In genomic region chr4:1910643-1911042, GRCh38 we compare ENCODE assay signal across 7 cellular contexts. TPM values are rescaled to one million over a fixed set of nuclear protein-coding genes. Genes with fewer than 3 reads are reported as not detected.
A peak's percentile ranks its signal among the peaks of the same experiment; 100 is the strongest.
DNase-seq lines count a peak whose midpoint lies in the region; ATAC-seq and TF ChIP-seq lines count a peak whose summit lies in the region.

No MANE protein-coding gene starts in this region.

- peaks cover 28% of the 10 kb centered on the region for H3F3A ChIP-seq in SK-N-SH (replicated peaks; ENCODE audit: insufficient read depth)

- H3K9ac ChIP-seq in SK-N-SH = no peak overlapping the region

- DNase-seq in D341Med (ENCODE audit: low spot score) (peak; percentile 77), HEK293T (ENCODE audit: extremely low spot score) (peak; percentile 70), SK-N-SH (peak; percentile 61), fibroblast of gingiva (ENCODE audit: low read depth) (peak; percentile 71), progenitor cell of endocrine pancreas (ENCODE audit: low spot score, unreplicated experiment) (peak; percentile 27), NCI-H345 treated with DMSO at 0.1 percent for 48 hours (lab: John Stamatoyannopoulos, UW; ENCODE audit: unreplicated experiment) (no peak)

- no peaks in the 10 kb centered on the region for H3K27me3 Mint-ChIP-seq in progenitor cell of endocrine pancreas

- no peak overlapping the region for H3K4me2 ChIP-seq in SK-N-SH

- H4K20me1 ChIP-seq in SK-N-SH (ENCODE audit: insufficient read depth) = peaks cover 78% of the 10 kb centered on the region

- no peak overlapping the region for H3K4me3 Mint-ChIP-seq in progenitor cell of endocrine pancreas (ENCODE audit: low read depth)

- no peaks in the 10 kb centered on the region for H3K27me3 ChIP-seq in SK-N-SH (ENCODE audit: insufficient read depth)

- peak overlapping the region in 1 of 2 experiments; percentile 10; a peak in 1 of 4 replicates for H3K27ac ChIP-seq in SK-N-SH (ENCODE audit: low read depth in 2 of 2, low read length in 1 of 2)

- no peak overlapping the region for H2AFZ ChIP-seq in SK-N-SH (ENCODE audit: low read depth)

- no peak for TF ChIP-seq EP300 in SK-N-SH (IDR thresholded peaks at IDR 0.05; ENCODE audit: borderline replicate concordance in 1 of 2, low read depth in 1 of 2, low read length in 1 of 2)

- H3K79me2 ChIP-seq in SK-N-SH (ENCODE audit: insufficient read depth) = peaks cover 100% of the 10 kb centered on the region

- H3K9me2 ChIP-seq in SK-N-SH = no peaks in the 10 kb centered on the region

- peaks cover 24% of the 10 kb centered on the region for H3K36me3 Mint-ChIP-seq in progenitor cell of endocrine pancreas (ENCODE audit: insufficient read depth)

- H3K9me3 Mint-ChIP-seq in progenitor cell of endocrine pancreas (ENCODE audit: low read depth) = no peaks in the 10 kb centered on the region

- TF ChIP-seq CTCF in SK-N-SH (IDR thresholded peaks at IDR 0.05) (peak; percentile 67), progenitor cell of endocrine pancreas (IDR thresholded peaks at IDR 0.05; ENCODE audit: unreplicated experiment) (peak; percentile 71)

- H3K36me3 ChIP-seq in SK-N-SH (replicated peaks in 1 of 2; ENCODE audit: control insufficient read depth in 1 of 2, insufficient read depth in 2 of 2, low read length in 1 of 2) = peaks cover 23 to 42% of the 10 kb centered on the region in 2 experiments

- no peak overlapping the region for H3K4me3 ChIP-seq in SK-N-SH (ENCODE audit: low read depth in 2 of 2, low read length in 1 of 2)

- H3K27ac Mint-ChIP-seq in progenitor cell of endocrine pancreas = peak overlapping the region; percentile 66

- POLR2A ChIA-PET in HEK293T (lab: Yijun Ruan, JAX) = interaction anchor here (1.0 kb wide), 1 partner anchor 40 kb away, joined by 3 read pairs; the partner anchor contains the start of gene NSD2
- POLR2A ChIA-PET in SK-N-SH (lab: Yijun Ruan, JAX) = no interaction called here

- ATAC-seq in GM21737 (IDR thresholded peaks at IDR 0.05; ENCODE audit: unreplicated experiment) = no peak

- WGBS in SK-N-SH (ENCODE audit: low lambda C conversion rate) = 52% methylated on average over 3 of the region's 3 CpGs

- peak; percentile 76 for TF ChIP-seq RAD21 in SK-N-SH (IDR thresholded peaks at IDR 0.05; ENCODE audit: low read length)

- no peaks in the 10 kb centered on the region; a peak in 2 of 4 replicates for H3K4me1 ChIP-seq in SK-N-SH (ENCODE audit: control insufficient read depth in 1 of 2, insufficient read depth in 2 of 2, low read depth in 1 of 2, low read length in 1 of 2)

- peaks cover 4% of the 10 kb centered on the region for H3K4me1 Mint-ChIP-seq in progenitor cell of endocrine pancreas (ENCODE audit: low read depth)

- CTCF ChIA-PET in HEK293T (lab: Yijun Ruan, JAX) (interaction anchor here (0.7 to 5.1 kb wide), 3 partner anchors 9 to 24 kb away, joined by 3 to 35 read pairs (median 5); no protein-coding TSS in a partner anchor), SK-N-SH (lab: Yijun Ruan, JAX) (interaction anchor here (0.6 to 5.3 kb wide), 23 partner anchors 8 to 217 kb away, joined by 3 to 90 read pairs (median 4); no protein-coding TSS in a partner anchor)

- H3K9me3 ChIP-seq in SK-N-SH = no peaks in the 10 kb centered on the region

TF ChIP-seq in HEK293T, 16 proteins besides CTCF, POLR2A, EP300 and RAD21:
- TF ChIP-seq, protein P1, sequence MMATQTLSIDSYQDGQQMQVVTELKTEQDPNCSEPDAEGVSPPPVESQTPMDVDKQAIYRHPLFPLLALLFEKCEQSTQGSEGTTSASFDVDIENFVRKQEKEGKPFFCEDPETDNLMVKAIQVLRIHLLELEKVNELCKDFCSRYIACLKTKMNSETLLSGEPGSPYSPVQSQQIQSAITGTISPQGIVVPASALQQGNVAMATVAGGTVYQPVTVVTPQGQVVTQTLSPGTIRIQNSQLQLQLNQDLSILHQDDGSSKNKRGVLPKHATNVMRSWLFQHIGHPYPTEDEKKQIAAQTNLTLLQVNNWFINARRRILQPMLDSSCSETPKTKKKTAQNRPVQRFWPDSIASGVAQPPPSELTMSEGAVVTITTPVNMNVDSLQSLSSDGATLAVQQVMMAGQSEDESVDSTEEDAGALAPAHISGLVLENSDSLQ (IDR thresholded peaks at IDR 0.05) = no peak
- no peak for TF ChIP-seq BHLHE40 (IDR thresholded peaks at IDR 0.05; ENCODE audit: borderline replicate concordance)
- no peak for TF ChIP-seq FOXK2 (IDR thresholded peaks at IDR 0.05)
- no peak for TF ChIP-seq FOXA1 (IDR thresholded peaks at IDR 0.05)
- TF ChIP-seq ARNT (IDR thresholded peaks at IDR 0.05) = no peak
- no peak for TF ChIP-seq FOXM1 (IDR thresholded peaks at IDR 0.05; ENCODE audit: borderline replicate concordance)
- TF ChIP-seq SP1 (IDR thresholded peaks at IDR 0.05) = no peak
- no peak for TF ChIP-seq LEF1 (IDR thresholded peaks at IDR 0.05; ENCODE audit: borderline replicate concordance)
- TF ChIP-seq ZNF384 (IDR thresholded peaks at IDR 0.05) = no peak
- no peak for TF ChIP-seq TARDBP (IDR thresholded peaks at IDR 0.05)
- no peak for TF ChIP-seq L3MBTL2 (conservative IDR thresholded peaks at IDR 0.05)
- no peak for TF ChIP-seq NFRKB (IDR thresholded peaks at IDR 0.05)

TF ChIP-seq in SK-N-SH, 30 proteins besides CTCF, POLR2A, EP300 and RAD21:
- TF ChIP-seq, protein P2, sequence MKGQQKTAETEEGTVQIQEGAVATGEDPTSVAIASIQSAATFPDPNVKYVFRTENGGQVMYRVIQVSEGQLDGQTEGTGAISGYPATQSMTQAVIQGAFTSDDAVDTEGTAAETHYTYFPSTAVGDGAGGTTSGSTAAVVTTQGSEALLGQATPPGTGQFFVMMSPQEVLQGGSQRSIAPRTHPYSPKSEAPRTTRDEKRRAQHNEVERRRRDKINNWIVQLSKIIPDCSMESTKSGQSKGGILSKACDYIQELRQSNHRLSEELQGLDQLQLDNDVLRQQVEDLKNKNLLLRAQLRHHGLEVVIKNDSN (IDR thresholded peaks at IDR 0.05; ENCODE audit: borderline replicate concordance, low read depth) = no peak
- no peak for TF ChIP-seq SIN3A (IDR thresholded peaks at IDR 0.05; ENCODE audit: borderline replicate concordance, low read depth, low read length)
- no peak for TF ChIP-seq FOXJ3 (CRISPR knock-in tag; IDR thresholded peaks at IDR 0.05)
- TF ChIP-seq, protein P3, sequence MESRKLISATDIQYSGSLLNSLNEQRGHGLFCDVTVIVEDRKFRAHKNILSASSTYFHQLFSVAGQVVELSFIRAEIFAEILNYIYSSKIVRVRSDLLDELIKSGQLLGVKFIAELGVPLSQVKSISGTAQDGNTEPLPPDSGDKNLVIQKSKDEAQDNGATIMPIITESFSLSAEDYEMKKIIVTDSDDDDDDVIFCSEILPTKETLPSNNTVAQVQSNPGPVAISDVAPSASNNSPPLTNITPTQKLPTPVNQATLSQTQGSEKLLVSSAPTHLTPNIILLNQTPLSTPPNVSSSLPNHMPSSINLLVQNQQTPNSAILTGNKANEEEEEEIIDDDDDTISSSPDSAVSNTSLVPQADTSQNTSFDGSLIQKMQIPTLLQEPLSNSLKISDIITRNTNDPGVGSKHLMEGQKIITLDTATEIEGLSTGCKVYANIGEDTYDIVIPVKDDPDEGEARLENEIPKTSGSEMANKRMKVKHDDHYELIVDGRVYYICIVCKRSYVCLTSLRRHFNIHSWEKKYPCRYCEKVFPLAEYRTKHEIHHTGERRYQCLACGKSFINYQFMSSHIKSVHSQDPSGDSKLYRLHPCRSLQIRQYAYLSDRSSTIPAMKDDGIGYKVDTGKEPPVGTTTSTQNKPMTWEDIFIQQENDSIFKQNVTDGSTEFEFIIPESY (IDR thresholded peaks at IDR 0.05; ENCODE audit: borderline replicate concordance, low read depth) = no peak
- TF ChIP-seq SMC3 (IDR thresholded peaks at IDR 0.05; ENCODE audit: low read depth, low read length) = peak; percentile 44; the same call in 1 of the 2 replicates
- TF ChIP-seq ELF1 (IDR thresholded peaks at IDR 0.05) = no peak
- TF ChIP-seq POLR2AphosphoS5 (IDR thresholded peaks at IDR 0.05; ENCODE audit: low read depth, low read length) = no peak
- peak; percentile 43; the same call in 1 of the 2 replicates for TF ChIP-seq MXI1 (IDR thresholded peaks at IDR 0.05; ENCODE audit: low read depth, low read length)
- no peak for TF ChIP-seq EZH2phosphoT487 (IDR thresholded peaks at IDR 0.05; ENCODE audit: borderline replicate concordance, low read depth)
TF ChIP-seq in SK-N-SH: peak in this region for 2.

RNA-seq across cellular contexts. Expression of gene NSD2, which starts 39.5 kb away (rescaled TPM):
- polyA plus RNA-seq in SK-N-SH (2012; rRNA removed) = 28.0 and 34.2 TPM in 2 replicates
- 20.4 and 23.3 TPM in 2 replicates for polyA plus RNA-seq in SK-N-SH (2012; cell fraction: cytosol; rRNA removed)
- 72.9 and 92.5 TPM in 2 replicates for polyA plus RNA-seq in SK-N-SH (2012; cell fraction: nucleus; rRNA removed)
- total RNA-seq in progenitor cell of endocrine pancreas = 212 and 214 TPM in 2 replicates

RNA-seq across cellular contexts. Expression of gene LETM1, which starts 54.7 kb away (rescaled TPM):
- polyA plus RNA-seq in SK-N-SH (2012; rRNA removed) = 25.8 and 26.7 TPM in 2 replicates
- 9.3 and 12.6 TPM in 2 replicates for polyA plus RNA-seq in SK-N-SH (2012; cell fraction: cytosol; rRNA removed)
- 72.8 and 106 TPM in 2 replicates for polyA plus RNA-seq in SK-N-SH (2012; cell fraction: nucleus; rRNA removed)
- 46.1 and 51.2 TPM in 2 replicates for total RNA-seq in progenitor cell of endocrine pancreas
